ENCODE assay signal across 29 cellular contexts in the genomic region with DNA sequence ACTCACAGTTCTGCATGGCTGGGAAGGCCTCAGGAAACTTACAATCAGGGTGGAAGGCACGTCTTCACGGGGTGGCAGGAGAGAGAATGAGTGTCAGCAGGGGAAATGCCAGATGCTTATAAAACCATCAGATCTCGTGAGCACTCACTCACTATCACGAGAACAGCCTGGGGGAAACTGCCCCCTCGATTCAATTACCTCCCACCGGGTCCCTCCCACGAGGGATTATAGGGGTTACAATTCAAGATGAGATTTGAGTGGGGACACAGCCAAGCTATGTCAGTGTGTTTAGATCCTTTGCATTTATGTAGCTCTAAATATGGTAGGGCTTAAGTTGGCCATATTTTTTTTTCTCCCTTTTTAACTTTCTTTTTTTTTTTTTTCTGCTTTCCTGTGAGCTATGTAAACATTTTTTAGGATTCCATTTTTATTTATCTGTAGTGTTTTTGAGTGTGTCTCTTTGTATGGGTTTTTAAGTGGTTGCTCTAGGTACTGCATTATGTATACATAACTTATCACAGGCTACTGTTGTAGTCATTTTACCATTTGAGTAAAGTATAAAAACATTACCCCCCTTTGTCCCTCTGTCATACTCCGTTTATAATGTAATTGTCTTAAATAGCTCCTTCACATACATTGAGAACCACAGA.
"Had no signal": no experiment of that assay in that cellular context is flagged by ENCODE, and none has a peak within 500 bp of the region (broad histone marks: within the 10 kb centered on the region; RNA-seq: fewer than 3 reads in every experiment).

No MANE protein-coding gene starts in this region.

- H3K27ac Mint-ChIP-seq: activated CD4-positive, alpha-beta T cell treated with anti-CD3 and anti-CD28 coated beads, Interleukin-2, amount 10 ng/mL, durations not matched to agents 24 days and 14 days; activated CD8-positive, alpha-beta T cell treated with anti-CD3 and anti-CD28 coated beads for 36 hours; activated naive CD8-positive, alpha-beta T cell treated with anti-CD3 and anti-CD28 coated beads, Interleukin-2, amount 10 ng/mL, durations not matched to agents 7 days and 5 days; activated T-cell treated with anti-CD3 and anti-CD28 coated beads, Interleukin-2, amount 50 U/mL, for 72 hours; activated T-helper 17 cell treated with anti-CD3 and anti-CD28 coated beads, Interleukin-2, amount 50 U/mL, for 72 hours had no signal

- H3K4me1 Mint-ChIP-seq: activated CD4-positive, alpha-beta T cell treated with anti-CD3 and anti-CD28 coated beads, Interleukin-2, amount 10 ng/mL, durations not matched to agents 24 days and 14 days; activated naive CD8-positive, alpha-beta T cell treated with anti-CD3 and anti-CD28 coated beads, Interleukin-2, amount 10 ng/mL, durations not matched to agents 7 days and 5 days; activated T-helper 17 cell treated with anti-CD3 and anti-CD28 coated beads, Interleukin-2, amount 50 U/mL, for 72 hours had no signal

- H3K27me3 Mint-ChIP-seq: activated CD4-positive, alpha-beta T cell treated with anti-CD3 and anti-CD28 coated beads, Interleukin-2, amount 10 ng/mL, durations not matched to agents 24 days and 14 days had no signal

- H3K4me3 ChIP-seq: adrenal gland, body of pancreas, breast epithelium, Peyer's patch had no signal

- DNase-seq: activated CD4-positive, alpha-beta T cell treated with anti-CD3 and anti-CD28 coated beads, Interleukin-2, amount 10 ng/mL, durations not matched to agents 24 days and 14 days; activated CD4-positive, alpha-beta T cell treated with anti-CD3 and anti-CD28 coated beads, Interleukin-2, amount 50 U/mL, for 4 hours; activated CD8-positive, alpha-beta T cell treated with anti-CD3 and anti-CD28 coated beads for 36 hours; activated effector memory CD4-positive, alpha-beta T cell treated with anti-CD3 and anti-CD28 coated beads, Interleukin-2, amount 50 U/mL, for 16 hours; activated naive CD4-positive, alpha-beta T cell; activated naive CD4-positive, alpha-beta T cell treated with anti-CD3 and anti-CD28 coated beads, Interleukin-2, amount 50 U/mL, for 16 hours; activated naive CD8-positive, alpha-beta T cell treated with anti-CD3 and anti-CD28 coated beads, Interleukin-2, amount 10 ng/mL, durations not matched to agents 7 days and 5 days; activated T-cell treated with anti-CD3 and anti-CD28 coated beads, Interleukin-2, amount 50 U/mL, for 1 hour; activated T-cell treated with anti-CD3 and anti-CD28 coated beads, Interleukin-2, amount 50 U/mL, for 72 hours; adrenal gland; body of pancreas; NCI-H1092 treated with DMSO at 0.1 percent for 48 hours; NCI-H146; NCI-H2081; NCI-H2171 treated with DMSO at 0.1 percent for 48 hours; NCI-H2227 treated with DMSO at 0.1 percent for 48 hours; NCI-H524 treated with DMSO at 0.1 percent for 48 hours; Peyer's patch; RPMI8226; SIG-M5; SW 1271; T-helper 1 cell; T-helper 2 cell; T1000 had no signal

- H3K27ac ChIP-seq: adrenal gland, body of pancreas, breast epithelium, KMS-11, Peyer's patch had no signal

- H3K36me3 ChIP-seq: adrenal gland, breast epithelium, Peyer's patch had no signal

- H3K9me3 Mint-ChIP-seq: activated CD4-positive, alpha-beta T cell treated with anti-CD3 and anti-CD28 coated beads, Interleukin-2, amount 10 ng/mL, durations not matched to agents 24 days and 14 days; activated naive CD8-positive, alpha-beta T cell treated with anti-CD3 and anti-CD28 coated beads, Interleukin-2, amount 10 ng/mL, durations not matched to agents 7 days and 5 days; activated T-helper 17 cell treated with anti-CD3 and anti-CD28 coated beads, Interleukin-2, amount 50 U/mL, for 72 hours had no signal

- ATAC-seq: activated CD8-positive, alpha-beta T cell treated with anti-CD3 and anti-CD28 coated beads for 36 hours; activated T-cell treated with anti-CD3 and anti-CD28 coated beads, Interleukin-2, amount 50 U/mL, for 72 hours; activated T-helper 17 cell treated with anti-CD3 and anti-CD28 coated beads, Interleukin-2, amount 50 U/mL, for 72 hours; body of pancreas; Right ventricle myocardium inferior; SK-N-SH treated with all-trans-retinoic acid at 6 μM for 48 hours had no signal

- H3K4me3 Mint-ChIP-seq: activated CD4-positive, alpha-beta T cell treated with anti-CD3 and anti-CD28 coated beads, Interleukin-2, amount 10 ng/mL, durations not matched to agents 24 days and 14 days; activated CD8-positive, alpha-beta T cell treated with anti-CD3 and anti-CD28 coated beads for 36 hours; activated naive CD8-positive, alpha-beta T cell treated with anti-CD3 and anti-CD28 coated beads, Interleukin-2, amount 10 ng/mL, durations not matched to agents 7 days and 5 days; activated T-cell treated with anti-CD3 and anti-CD28 coated beads, Interleukin-2, amount 50 U/mL, for 72 hours; activated T-helper 17 cell treated with anti-CD3 and anti-CD28 coated beads, Interleukin-2, amount 50 U/mL, for 72 hours had no signal

- H3K4me1 ChIP-seq: adrenal gland, body of pancreas, breast epithelium, Peyer's patch had no signal

- H3K9me3 ChIP-seq: adrenal gland, Peyer's patch had no signal

- H3K36me3 Mint-ChIP-seq: activated naive CD8-positive, alpha-beta T cell treated with anti-CD3 and anti-CD28 coated beads, Interleukin-2, amount 10 ng/mL, durations not matched to agents 7 days and 5 days had no signal

- H3K27me3 ChIP-seq: adrenal gland, body of pancreas, Peyer's patch had no signal
